In the genomic region with DNA sequence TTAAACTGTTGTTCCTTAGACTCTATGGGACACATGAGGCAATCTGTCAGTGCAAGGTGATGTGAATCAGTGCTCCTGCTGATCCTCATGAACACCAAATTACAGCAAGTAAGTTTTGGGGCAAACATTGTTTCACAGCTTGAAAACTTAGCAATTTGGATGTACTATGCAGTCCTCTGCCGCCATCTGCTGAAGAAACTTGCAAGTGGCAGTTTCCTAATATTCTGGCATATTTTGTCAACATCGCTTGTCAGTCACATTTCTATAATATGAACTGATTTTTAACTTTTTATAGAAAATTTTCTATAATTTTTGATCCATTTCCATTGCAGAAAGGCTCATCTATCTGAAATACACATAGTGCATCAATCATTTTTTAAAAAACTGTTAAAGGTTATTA, we compare ENCODE assay signal across 9 cellular contexts. TPM values are rescaled to one million over a fixed set of nuclear protein-coding genes. Genes with fewer than 3 reads are reported as not detected.
A peak's percentile ranks its signal among the peaks of the same experiment; 100 is the strongest.
DNase-seq lines count a peak whose midpoint lies in the region; ATAC-seq and FAIRE-seq lines count a peak whose summit lies in the region.
"Had no signal": no experiment of that assay in that cellular context is flagged by ENCODE, and none has a peak within 500 bp of the region (broad histone marks: within the 10 kb centered on the region; RNA-seq: fewer than 3 reads in every experiment).

No MANE protein-coding gene starts in this region.

- FAIRE-seq in islet of Langerhans (lab: Jason Lieb, UNC): peak; percentile 30

- peak; percentile 35 for DNase-seq in activated CD4-positive, alpha-beta T cell treated with anti-CD3 and anti-CD28 coated beads for 48 hours
- no peak for DNase-seq in activated CD4-positive, alpha-beta T cell treated with anti-CD3 and anti-CD28 coated beads, Interleukin-2, amount 50 U/mL, for 4 hours
- peak; percentile 25 for DNase-seq in MV-4-11 (lab: John Stamatoyannopoulos, UW)
- peak; percentile 53 for DNase-seq in activated CD8-positive, alpha-beta T cell treated with anti-CD3 and anti-CD28 coated beads, Interleukin-2, amount 10 ng/mL, durations not matched to agents 7 days and 5 days
- DNase-seq: activated naive CD8-positive, alpha-beta T cell treated with anti-CD3 and anti-CD28 coated beads, Interleukin-2, amount 10 ng/mL, durations not matched to agents 7 days and 5 days had no signal

- no peak for ATAC-seq in activated CD8-positive, alpha-beta T cell treated with anti-CD3 and anti-CD28 coated beads, Interleukin-2, amount 10 ng/mL, durations not matched to agents 7 days and 5 days
- ATAC-seq in GM18907 (IDR thresholded peaks at IDR 0.05; ENCODE audit: unreplicated experiment): no peak
- no peak for ATAC-seq in GM19463 (IDR thresholded peaks at IDR 0.05; ENCODE audit: unreplicated experiment)
- ATAC-seq in HG03571 (IDR thresholded peaks at IDR 0.05; ENCODE audit: unreplicated experiment): no peak

- no peaks in the 10 kb centered on the region for H3K27me3 Mint-ChIP-seq in activated CD8-positive, alpha-beta T cell treated with anti-CD3 and anti-CD28 coated beads, Interleukin-2, amount 10 ng/mL, durations not matched to agents 7 days and 5 days (ENCODE audit: low read depth)
- H3K27me3 Mint-ChIP-seq: activated naive CD8-positive, alpha-beta T cell treated with anti-CD3 and anti-CD28 coated beads, Interleukin-2, amount 10 ng/mL, durations not matched to agents 7 days and 5 days had no signal

- H3K4me1 Mint-ChIP-seq in activated CD8-positive, alpha-beta T cell treated with anti-CD3 and anti-CD28 coated beads, Interleukin-2, amount 10 ng/mL, durations not matched to agents 7 days and 5 days (ENCODE audit: low read depth): no peaks in the 10 kb centered on the region
- H3K4me1 Mint-ChIP-seq: activated naive CD8-positive, alpha-beta T cell treated with anti-CD3 and anti-CD28 coated beads, Interleukin-2, amount 10 ng/mL, durations not matched to agents 7 days and 5 days had no signal

- CTCF ChIA-PET in activated CD8-positive, alpha-beta T cell treated with anti-CD3 and anti-CD28 coated beads, Interleukin-2, amount 10 ng/mL, durations not matched to agents 7 days and 5 days (lab: Charles Lee): interaction anchor here (0.7 to 1.7 kb wide), 9 partner anchors 16 to 419 kb away, joined by 3 to 6 read pairs (median 4); no protein-coding TSS in a partner anchor

- H3K9me3 Mint-ChIP-seq in activated CD8-positive, alpha-beta T cell treated with anti-CD3 and anti-CD28 coated beads, Interleukin-2, amount 10 ng/mL, durations not matched to agents 7 days and 5 days (ENCODE audit: insufficient read depth): no peaks in the 10 kb centered on the region
- H3K9me3 Mint-ChIP-seq: activated naive CD8-positive, alpha-beta T cell treated with anti-CD3 and anti-CD28 coated beads, Interleukin-2, amount 10 ng/mL, durations not matched to agents 7 days and 5 days had no signal

- H3K36me3 Mint-ChIP-seq in activated CD8-positive, alpha-beta T cell treated with anti-CD3 and anti-CD28 coated beads, Interleukin-2, amount 10 ng/mL, durations not matched to agents 7 days and 5 days (ENCODE audit: low read depth): peaks cover 50% of the 10 kb centered on the region

- POLR2A ChIA-PET in activated CD8-positive, alpha-beta T cell treated with anti-CD3 and anti-CD28 coated beads, Interleukin-2, amount 10 ng/mL, durations not matched to agents 7 days and 5 days (lab: Charles Lee): no interaction called here

- H3K27ac Mint-ChIP-seq in activated CD8-positive, alpha-beta T cell treated with anti-CD3 and anti-CD28 coated beads, Interleukin-2, amount 10 ng/mL, durations not matched to agents 7 days and 5 days: no peak overlapping the region
- H3K27ac Mint-ChIP-seq: activated naive CD8-positive, alpha-beta T cell treated with anti-CD3 and anti-CD28 coated beads, Interleukin-2, amount 10 ng/mL, durations not matched to agents 7 days and 5 days had no signal

- H3K4me3 Mint-ChIP-seq in activated CD8-positive, alpha-beta T cell treated with anti-CD3 and anti-CD28 coated beads, Interleukin-2, amount 10 ng/mL, durations not matched to agents 7 days and 5 days: no peak overlapping the region
- H3K4me3 Mint-ChIP-seq: activated naive CD8-positive, alpha-beta T cell treated with anti-CD3 and anti-CD28 coated beads, Interleukin-2, amount 10 ng/mL, durations not matched to agents 7 days and 5 days had no signal

RNA-seq across cellular contexts. Expression of a gene that starts 56.3 kb away (rescaled TPM):
- total RNA-seq in activated CD8-positive, alpha-beta T cell treated with anti-CD3 and anti-CD28 coated beads, Interleukin-2, amount 10 ng/mL, durations not matched to agents 7 days and 5 days: not detected
- total RNA-seq: activated naive CD8-positive, alpha-beta T cell treated with anti-CD3 and anti-CD28 coated beads, Interleukin-2, amount 10 ng/mL, durations not matched to agents 7 days and 5 days had no signal

Comparison
In these comparisons a context has a peak if more than half of its experiments do, and no peak if none do; other contexts are left out.
1. DNase-seq: peak in activated CD4-positive, alpha-beta T cell treated with anti-CD3 and anti-CD28 coated beads for 48 hours (single experiment), MV-4-11 (single experiment) and activated CD8-positive, alpha-beta T cell treated with anti-CD3 and anti-CD28 coated beads, Interleukin-2, amount 10 ng/mL, durations not matched to agents 7 days and 5 days (single experiment); none in activated CD4-positive, alpha-beta T cell treated with anti-CD3 and anti-CD28 coated beads, Interleukin-2, amount 50 U/mL, for 4 hours (0 of 2).